ENCODE assay signal across 8 cellular contexts in genomic region chr6:151239603-151240035, GRCh38. TPM values are rescaled to one million over a fixed set of nuclear protein-coding genes. Genes with fewer than 3 reads are reported as not detected.
DNase-seq lines count a peak whose midpoint lies in the region; ATAC-seq and TF ChIP-seq lines count a peak whose summit lies in the region.

TSS of gene AKAP12 (plus strand) at chr6:151239967. CDS start at chr6:151240563, 596 bp downstream.

- in situ Hi-C loops in KBM-7 (cut with MboI; ENCODE audit: low pct_unique_long_range_greater_than_20kb, low sequenced_read_pairs), result no loop called here

- H3K27ac Mint-ChIP-seq in neural crest cell (ENCODE audit: unreplicated experiment), result peak within 1 kb of the TSS; percentile 95

- no peaks in the 10 kb centered on the region for H3K9me3 Mint-ChIP-seq in neural crest cell

- H3K4me3 Mint-ChIP-seq in neural crest cell, result peak within 1 kb of the TSS; percentile 99

- TF ChIP-seq POLR2A in erythroblast (IDR thresholded peaks at IDR 0.05; ENCODE audit: low read length), result no peak

- H3K36me3 Mint-ChIP-seq in neural crest cell (ENCODE audit: low read depth), result no peaks in the 10 kb centered on the region

- peak within 1 kb of the TSS; percentile 41 for H3K4me3 ChIP-seq in GM08714 (ENCODE audit: low read length)
- H3K4me3 ChIP-seq in WI38 (ENCODE audit: low read depth, low read length), result peak within 1 kb of the TSS; percentile 57

- DNase-seq in fibroblast of the conjunctiva (ENCODE audit: low read depth), result peak; percentile 40
- DNase-seq in neural crest cell (ENCODE audit: low read depth, low spot score), result no peak
- DNase-seq in KBM-7, result no peak
- no peak for DNase-seq in erythroblast (lab: John Stamatoyannopoulos, UW)

- TF ChIP-seq CTCF in WI38 (IDR thresholded peaks at IDR 0.05; ENCODE audit: low read depth, low read length) (no peak), neural crest cell (conservative IDR thresholded peaks at IDR 0.05) (no peak)

- H3K27me3 Mint-ChIP-seq in neural crest cell (ENCODE audit: low read depth), result peaks cover 14% of the 10 kb centered on the region

- H3K4me1 Mint-ChIP-seq in neural crest cell, result peaks cover 35% of the 10 kb centered on the region

- ATAC-seq in GM18873 (IDR thresholded peaks at IDR 0.05; ENCODE audit: low FRiP score, unreplicated experiment), result no peak
- no peak for ATAC-seq in HG02973 (IDR thresholded peaks at IDR 0.05; ENCODE audit: unreplicated experiment)

RNA-seq across cellular contexts. Expression of gene AKAP12, which starts in this region (rescaled TPM):
- 46.1 and 46.6 TPM in 2 replicates for total RNA-seq in neural crest cell
